In the genomic region with DNA sequence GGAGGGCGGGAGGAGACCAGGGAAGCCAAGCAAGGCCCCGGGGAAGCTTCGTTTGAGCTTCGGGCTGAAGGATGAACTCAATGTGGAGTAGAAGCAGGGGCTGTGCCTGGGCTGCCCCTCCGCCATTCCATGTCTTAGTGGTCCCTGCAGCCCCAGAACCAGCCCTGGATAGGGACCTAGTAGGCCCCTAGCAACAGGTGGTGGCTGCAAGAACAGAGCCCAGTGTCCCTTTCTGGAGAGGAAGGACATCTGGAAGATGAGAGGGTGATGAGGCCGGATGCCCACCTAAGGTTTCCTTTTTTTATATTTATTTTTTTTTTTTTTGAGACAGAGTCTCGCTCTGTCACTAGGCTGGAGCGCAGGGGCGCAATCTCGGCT, we compare ENCODE assay signal across 9 cellular contexts. TPM values are rescaled to one million over a fixed set of nuclear protein-coding genes. Genes with fewer than 3 reads are reported as not detected.
DNase-seq lines count a peak whose midpoint lies in the region; ATAC-seq, FAIRE-seq and TF ChIP-seq lines count a peak whose summit lies in the region.
"Had no signal": no experiment of that assay in that cellular context is flagged by ENCODE, and none has a peak within 500 bp of the region (broad histone marks: within the 10 kb centered on the region; RNA-seq: fewer than 3 reads in every experiment).

No MANE protein-coding gene starts in this region.

- DNase-seq in right atrium auricular region (ENCODE audit: low spot score) (no peak), left cardiac atrium (no peak), endothelial cell of umbilical vein (ENCODE audit: low read depth, low spot score) (no peak), ovary (no peak), aorta (no peak), AG08395 (ENCODE audit: low spot score) (no peak)
- DNase-seq: activated CD8-positive, alpha-beta memory T cell treated with anti-CD3 and anti-CD28 coated beads, Interleukin-2, amount 50 U/mL, for 48 hours had no signal

- no peak for TF ChIP-seq EP300 in ovary (IDR thresholded peaks at IDR 0.05)

- H4K20me1 ChIP-seq in endothelial cell of umbilical vein (replicated peaks; ENCODE audit: control insufficient read depth, extremely low read depth, insufficient read depth, low read length): no peaks in the 10 kb centered on the region

- 61 to 66% (median 63%) methylated on average over 10 of the region's 10 CpGs for WGBS in ovary, 3 donors
- WGBS in aorta, 2 donors: 59 to 61% methylated on average over 10 of the region's 10 CpGs

- H3K36me3 ChIP-seq in right atrium auricular region (peaks cover 51% of the 10 kb centered on the region), endothelial cell of umbilical vein (ENCODE audit: control insufficient read depth in 2 of 2, extremely low read depth in 1 of 2, insufficient read depth in 2 of 2, low read length in 2 of 2) (peaks cover 11 to 46% of the 10 kb centered on the region in 2 experiments), ovary (no peaks in the 10 kb centered on the region), aorta (ENCODE audit: control insufficient read depth in 1 of 2, insufficient read depth in 2 of 2, low read length in 1 of 2) (no peaks in the 10 kb centered on the region)

- peak overlapping the region; percentile 18 for H3K4me2 ChIP-seq in endothelial cell of umbilical vein (ENCODE audit: insufficient read depth, low read length)

- peak overlapping the region; percentile 97 to 98 for H3K27ac ChIP-seq in right atrium auricular region
- H3K27ac ChIP-seq in endothelial cell of umbilical vein (ENCODE audit: insufficient read depth, low read depth, low read length): peak overlapping the region; percentile 92
- peak overlapping the region; percentile 76 to 81 for H3K27ac ChIP-seq in ovary
- H3K27ac ChIP-seq in aorta (ENCODE audit: low read depth in 1 of 2, low read length in 2 of 2): peak overlapping the region; percentile 80 to 90

- H3K79me2 ChIP-seq in endothelial cell of umbilical vein (ENCODE audit: control insufficient read depth, insufficient read depth, low read length): peaks cover 67% of the 10 kb centered on the region

- H3K4me1 ChIP-seq in right atrium auricular region: peaks cover 2 to 81% of the 10 kb centered on the region in 2 donors
- peaks cover 60% of the 10 kb centered on the region for H3K4me1 ChIP-seq in endothelial cell of umbilical vein (ENCODE audit: control insufficient read depth, extremely low read depth, insufficient read depth, low read length)
- H3K4me1 ChIP-seq in ovary (ENCODE audit: insufficient read depth): peaks cover 6% of the 10 kb centered on the region
- H3K4me1 ChIP-seq in aorta (ENCODE audit: control insufficient read depth in 1 of 2, insufficient read depth in 2 of 2, low read length in 2 of 2): no peaks in the 10 kb centered on the region

- TF ChIP-seq CTCF in right atrium auricular region (IDR thresholded peaks at IDR 0.05): no peak
- TF ChIP-seq CTCF in endothelial cell of umbilical vein (IDR thresholded peaks at IDR 0.05; ENCODE audit: extremely low read depth in 1 of 2, insufficient read depth in 1 of 2, low read depth in 1 of 2, low read length in 2 of 2): no peak
- no peak for TF ChIP-seq CTCF in ovary (IDR thresholded peaks at IDR 0.05)

- no peaks in the 10 kb centered on the region for H3K9me3 ChIP-seq in right atrium auricular region
- H3K9me3 ChIP-seq in endothelial cell of umbilical vein (replicated peaks; ENCODE audit: control insufficient read depth, insufficient read depth, low read length): no peaks in the 10 kb centered on the region
- no peaks in the 10 kb centered on the region for H3K9me3 ChIP-seq in ovary
- no peaks in the 10 kb centered on the region for H3K9me3 ChIP-seq in aorta (ENCODE audit: control insufficient read depth, low read length)

- dilution Hi-C loops in endothelial cell of umbilical vein (cut with MboI; ENCODE audit: extremely low pct_ligation_motif_present, low sequenced_read_pairs): no loop called here

- no peaks in the 10 kb centered on the region for H3K27me3 ChIP-seq in right atrium auricular region
- no peaks in the 10 kb centered on the region for H3K27me3 ChIP-seq in endothelial cell of umbilical vein (ENCODE audit: control insufficient read depth in 2 of 2, insufficient read depth in 2 of 2, low read length in 2 of 2)
- no peaks in the 10 kb centered on the region for H3K27me3 ChIP-seq in ovary
- no peaks in the 10 kb centered on the region for H3K27me3 ChIP-seq in aorta (ENCODE audit: control insufficient read depth in 1 of 2, insufficient read depth in 2 of 2, low read length in 1 of 2)

- intact Hi-C loops in left cardiac atrium (cut with DNase I) (loop anchor here in 1 of 2 donors (5.0 kb wide), 1 partner anchor 79 kb away; no protein-coding TSS in a partner anchor), endothelial cell of umbilical vein (cut with micrococcal nuclease) (loop anchor here (2.0 kb wide), 1 partner anchor 106 kb away; no protein-coding TSS in a partner anchor), ovary (cut with DNase I) (loop anchor here in 1 of 4 donors (2.0 kb wide), 1 partner anchor 76 kb away; no protein-coding TSS in a partner anchor), aorta (cut with DNase I) (loop anchor here in 1 of 2 donors (2.0 kb wide), 1 partner anchor 82 kb away; no protein-coding TSS in a partner anchor)

- H3K9ac ChIP-seq in endothelial cell of umbilical vein (replicated peaks; ENCODE audit: extremely low read depth, insufficient read depth, low read length): peak overlapping the region; percentile 75

- no peak overlapping the region for H3K4me3 ChIP-seq in right atrium auricular region
- H3K4me3 ChIP-seq in endothelial cell of umbilical vein (replicated peaks in 1 of 3; ENCODE audit: insufficient read depth in 1 of 3, low read depth in 1 of 3, low read length in 3 of 3): no peak overlapping the region
- no peak overlapping the region for H3K4me3 ChIP-seq in ovary
- no peak overlapping the region for H3K4me3 ChIP-seq in aorta (ENCODE audit: low read length in 2 of 2)

- CTCF ChIA-PET in endothelial cell of umbilical vein (lab: Charles Lee): interaction anchor here (1.3 to 2.8 kb wide), 3 partner anchors 8 to 106 kb away, joined by 6 to 25 read pairs (median 14); no protein-coding TSS in a partner anchor

- TF ChIP-seq POLR2A in endothelial cell of umbilical vein (IDR thresholded peaks at IDR 0.05; ENCODE audit: low read depth, low read length) (no peak), ovary (IDR thresholded peaks at IDR 0.05) (no peak)

- no peak for ATAC-seq in left cardiac atrium
- no peak for ATAC-seq in aorta (ENCODE audit: low FRiP score)
- ATAC-seq in GM18870 (IDR thresholded peaks at IDR 0.05; ENCODE audit: unreplicated experiment): no peak
- ATAC-seq in HG03095 (IDR thresholded peaks at IDR 0.05; ENCODE audit: unreplicated experiment): no peak

- H2AFZ ChIP-seq in endothelial cell of umbilical vein (ENCODE audit: low read depth, low read length): no peak overlapping the region

- H3K9me1 ChIP-seq in endothelial cell of umbilical vein (replicated peaks; ENCODE audit: control insufficient read depth, extremely low read depth, insufficient read depth, low read length): no peaks in the 10 kb centered on the region

- no peak for FAIRE-seq in endothelial cell of umbilical vein (lab: Jason Lieb, UNC)

- POLR2A ChIA-PET in endothelial cell of umbilical vein (lab: Charles Lee): no interaction called here

- no TSS peak for BruUV-seq in endothelial cell of umbilical vein (replicated peaks; lab: Mats Ljungman, UMichigan)

TF ChIP-seq in endothelial cell of umbilical vein, 7 proteins besides CTCF, POLR2A, EP300 and RAD21:
- TF ChIP-seq JUN (IDR thresholded peaks at IDR 0.05; ENCODE audit: borderline replicate concordance, insufficient read depth, insufficient read length, low read depth) (no peak), FOS (IDR thresholded peaks at IDR 0.05; ENCODE audit: borderline replicate concordance, insufficient read depth, low read length) (no peak), POLR2AphosphoS5 (IDR thresholded peaks at IDR 0.05; ENCODE audit: insufficient read depth, low read depth, low read length) (no peak), MYC (IDR thresholded peaks at IDR 0.05; ENCODE audit: low read depth, low read length) (no peak), GATA2 (IDR thresholded peaks at IDR 0.05; ENCODE audit: insufficient read depth, insufficient read length, low read depth, low read length) (no peak), EZH2 (IDR thresholded peaks at IDR 0.05; ENCODE audit: borderline replicate concordance, low read depth, low read length, severe bottlenecking) (no peak)
- TF ChIP-seq, protein P1, sequence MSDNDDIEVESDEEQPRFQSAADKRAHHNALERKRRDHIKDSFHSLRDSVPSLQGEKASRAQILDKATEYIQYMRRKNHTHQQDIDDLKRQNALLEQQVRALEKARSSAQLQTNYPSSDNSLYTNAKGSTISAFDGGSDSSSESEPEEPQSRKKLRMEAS (IDR thresholded peaks at IDR 0.05; ENCODE audit: insufficient read depth, insufficient read length): no peak
TF ChIP-seq in endothelial cell of umbilical vein: peak in this region for 0.

RNA-seq across cellular contexts. Expression of a gene that starts 27.2 kb away (rescaled TPM):
- 100 to 1,000 TPM in 1 of 2 donors, 10 to 100 TPM in 1; 83.7 to 152 TPM for total RNA-seq in right atrium auricular region
- total RNA-seq in left cardiac atrium: 100 to 1,000 TPM in 1 of 2 donors, 10 to 100 TPM in 1; 66.2 to 138 TPM
- total RNA-seq in endothelial cell of umbilical vein: 496 and 562 TPM in 2 replicates
- 437 and 521 TPM in 2 replicates for polyA plus RNA-seq in endothelial cell of umbilical vein
- 352 and 358 TPM in 2 replicates for polyA plus RNA-seq in endothelial cell of umbilical vein (2011; cell fraction: cytosol; rRNA removed)
- 291 and 306 TPM in 2 replicates for polyA plus RNA-seq in endothelial cell of umbilical vein (2011; cell fraction: nucleus; rRNA removed)
- 366 and 394 TPM in 2 replicates for polyA plus RNA-seq in endothelial cell of umbilical vein (2012)
- polyA minus RNA-seq in endothelial cell of umbilical vein: 457 and 568 TPM in 2 replicates
- 16.8 TPM for polyA minus RNA-seq in endothelial cell of umbilical vein (2011; cell fraction: cytosol; rRNA and poly(A)+ RNA removed)
- 172 and 244 TPM in 2 replicates for polyA minus RNA-seq in endothelial cell of umbilical vein (2011; cell fraction: nucleus; rRNA and poly(A)+ RNA removed)
- 100 to 1,000 TPM in 4 of 7 donors, 10 to 100 TPM in 3; 37.3 to 183 (median 119) TPM for total RNA-seq in ovary
- 100 to 1,000 TPM in 1 of 2 donors, 10 to 100 TPM in 1; 84.0 to 313 TPM for polyA plus RNA-seq in ovary
- total RNA-seq in aorta: 100 to 1,000 TPM; 135 to 155 TPM
- polyA plus RNA-seq in aorta: 100 to 1,000 TPM in 1 of 2 donors, 10 to 100 TPM in 1; 12.1 to 112 TPM
